ENCODE assay signal across 21 cellular contexts in genomic region chr22:33056108-33056507, GRCh38. TPM values are rescaled to one million over a fixed set of nuclear protein-coding genes. Genes with fewer than 3 reads are reported as not detected.
"Had no signal": no experiment of that assay in that cellular context is flagged by ENCODE, and none has a peak within 500 bp of the region (broad histone marks: within the 10 kb centered on the region; RNA-seq: fewer than 3 reads in every experiment).

No MANE protein-coding gene starts in this region.

- H3K27ac ChIP-seq: foreskin keratinocyte, left lung, right atrium auricular region, skin epidermis, tibial nerve had no signal

- H3K36me3 Mint-ChIP-seq: activated naive CD8-positive, alpha-beta T cell treated with anti-CD3 and anti-CD28 coated beads, Interleukin-2, amount 10 ng/mL, durations not matched to agents 7 days and 5 days; naive thymus-derived CD8-positive, alpha-beta T cell; T-cell had no signal

- H3K4me1 ChIP-seq: foreskin keratinocyte had no signal

- H3K36me3 ChIP-seq: left lung, right atrium auricular region, tibial nerve had no signal

- H3K9me3 ChIP-seq: left lung, tibial nerve had no signal

- H3K4me3 Mint-ChIP-seq: activated naive CD8-positive, alpha-beta T cell treated with anti-CD3 and anti-CD28 coated beads, Interleukin-2, amount 10 ng/mL, durations not matched to agents 7 days and 5 days; T-cell had no signal

- H3K27ac Mint-ChIP-seq: activated naive CD8-positive, alpha-beta T cell treated with anti-CD3 and anti-CD28 coated beads, Interleukin-2, amount 10 ng/mL, durations not matched to agents 7 days and 5 days; T-cell had no signal

- H3K9me3 Mint-ChIP-seq: activated naive CD8-positive, alpha-beta T cell treated with anti-CD3 and anti-CD28 coated beads, Interleukin-2, amount 10 ng/mL, durations not matched to agents 7 days and 5 days; T-cell had no signal

- H3K4me3 ChIP-seq: left lung, right atrium auricular region, skin epidermis, tibial nerve had no signal

- ATAC-seq: activated CD4-positive, CD25-positive, alpha-beta regulatory T cell treated with anti-CD3 and anti-CD28 coated beads, Interleukin-2, amount 50 U/mL, for 24 hours; foreskin keratinocyte; left lung; naive thymus-derived CD8-positive, alpha-beta T cell; T-cell had no signal

- DNase-seq: activated naive CD4-positive, alpha-beta T cell; activated naive CD8-positive, alpha-beta T cell treated with anti-CD3 and anti-CD28 coated beads, Interleukin-2, amount 10 ng/mL, durations not matched to agents 7 days and 5 days; activated T-cell treated with anti-CD3 and anti-CD28 coated beads for 4 hours; anterior cingulate cortex; effector memory CD4-positive, alpha-beta T cell; foreskin keratinocyte; islet precursor cell; left lung; naive thymus-derived CD8-positive, alpha-beta T cell; occipital lobe; stimulated activated CD4-positive, alpha-beta T cell treated with anti-CD3 and anti-CD28 coated beads, Interleukin-15, amount 100 ng/mL, for 24 hours; stimulated activated CD4-positive, alpha-beta T cell treated with anti-CD3 and anti-CD28 coated beads, Interleukin-4, amount 100 ng/mL, for 1 hour; stimulated activated naive CD4-positive, alpha-beta T cell; substantia nigra; T-cell; T-helper 9 cell had no signal

RNA-seq across cellular contexts. Expression of gene SYN3, which starts 2.1 kb away (rescaled TPM):
- total RNA-seq: activated naive CD8-positive, alpha-beta T cell treated with anti-CD3 and anti-CD28 coated beads, Interleukin-2, amount 10 ng/mL, durations not matched to agents 7 days and 5 days; foreskin keratinocyte; mononuclear cell had no signal
- polyA plus RNA-seq: foreskin keratinocyte; naive thymus-derived CD8-positive, alpha-beta T cell had no signal
